ENCODE assay signal across 8 cellular contexts in genomic region chr6:125995972-125996580, GRCh38. TPM values are rescaled to one million over a fixed set of nuclear protein-coding genes. Genes with fewer than 3 reads are reported as not detected.
DNase-seq lines count a peak whose midpoint lies in the region; ATAC-seq and TF ChIP-seq lines count a peak whose summit lies in the region.

No MANE protein-coding gene starts in this region.

- H3K27me3 ChIP-seq in GM23248 (replicated peaks; ENCODE audit: insufficient read depth) (no peaks in the 10 kb centered on the region), Karpas-422 (ENCODE audit: low read length) (no peaks in the 10 kb centered on the region), tibial nerve (no peaks in the 10 kb centered on the region)

- intact Hi-C loops in activated T-helper 1 cell treated with anti-CD3 and anti-CD28 coated beads, Interleukin-12 subunit alpha, Interleukin-12 subunit beta, Interleukin-2, Interleukin-4 antibody, amounts not matched to agents 30 ng/mL and 10 ng/mL and 1 ng/mL, durations not matched to agents 14 hours and 24 hours and 36 hours (cut with micrococcal nuclease): loop anchor here (1.0 to 10.0 kb wide), 4 partner anchors 175 to 1195 kb away; no protein-coding TSS in a partner anchor

- H3K4me3 Mint-ChIP-seq in activated T-helper 1 cell treated with anti-CD3 and anti-CD28 coated beads, Interleukin-12 subunit alpha, Interleukin-12 subunit beta, Interleukin-2, Interleukin-4 antibody, amounts not matched to agents 30 ng/mL and 10 ng/mL and 1 ng/mL, durations not matched to agents 14 hours and 24 hours and 36 hours: peak overlapping the region; percentile 45

- no peak overlapping the region for H3K27ac Mint-ChIP-seq in activated T-helper 1 cell treated with anti-CD3 and anti-CD28 coated beads, Interleukin-12 subunit alpha, Interleukin-12 subunit beta, Interleukin-2, Interleukin-4 antibody, amounts not matched to agents 30 ng/mL and 10 ng/mL and 1 ng/mL, durations not matched to agents 14 hours and 24 hours and 36 hours

- no peak overlapping the region for H3K27ac ChIP-seq in GM23248
- no peak overlapping the region for H3K27ac ChIP-seq in Karpas-422 (ENCODE audit: low read length)
- no peak overlapping the region for H3K27ac ChIP-seq in tibial nerve

- H3K36me3 Mint-ChIP-seq in activated T-helper 1 cell treated with anti-CD3 and anti-CD28 coated beads, Interleukin-12 subunit alpha, Interleukin-12 subunit beta, Interleukin-2, Interleukin-4 antibody, amounts not matched to agents 30 ng/mL and 10 ng/mL and 1 ng/mL, durations not matched to agents 14 hours and 24 hours and 36 hours (ENCODE audit: low read depth): peaks cover 27% of the 10 kb centered on the region

- DNase-seq in G401 (ENCODE audit: low spot score) (peak; percentile 88), GM23248 (peak; percentile 75), Karpas-422 (peak; percentile 92), RKO (ENCODE audit: low spot score) (peak; percentile 76), fibroblast of the aortic adventitia (ENCODE audit: low read depth) (peak; percentile 75), omental fat pad (ENCODE audit: low spot score) (no peak), tibial nerve (ENCODE audit: low spot score in 2 of 2) (no peak)
- DNase-seq in activated T-helper 1 cell treated with anti-CD3 and anti-CD28 coated beads, Interleukin-12 subunit alpha, Interleukin-12 subunit beta, Interleukin-2, Interleukin-4 antibody, amounts not matched to agents 30 ng/mL and 10 ng/mL and 1 ng/mL, durations not matched to agents 14 hours and 24 hours and 36 hours (ENCODE audit: low spot score): peak; percentile 60

- H3K4me1 ChIP-seq in GM23248 (ENCODE audit: insufficient read depth) (no peaks in the 10 kb centered on the region), Karpas-422 (ENCODE audit: low read length) (peaks cover 41% of the 10 kb centered on the region), tibial nerve (peaks cover 0 to 9% (median 2%) of the 10 kb centered on the region in 4 donors)

- ATAC-seq in omental fat pad (ENCODE audit: low FRiP score): peak; percentile 94

- H3K9ac ChIP-seq in GM23248 (no peak overlapping the region), Karpas-422 (ENCODE audit: low read length) (no peak overlapping the region)

- no peak for TF ChIP-seq EP300 in tibial nerve (IDR thresholded peaks at IDR 0.05)

- H3K36me3 ChIP-seq in GM23248 (ENCODE audit: low read depth) (peaks cover 21% of the 10 kb centered on the region), Karpas-422 (ENCODE audit: insufficient read depth, low read length) (peaks cover 48% of the 10 kb centered on the region), tibial nerve (peaks cover 0 to 14% (median 0%) of the 10 kb centered on the region in 3 donors)

- no peaks in the 10 kb centered on the region for H3K9me3 Mint-ChIP-seq in activated T-helper 1 cell treated with anti-CD3 and anti-CD28 coated beads, Interleukin-12 subunit alpha, Interleukin-12 subunit beta, Interleukin-2, Interleukin-4 antibody, amounts not matched to agents 30 ng/mL and 10 ng/mL and 1 ng/mL, durations not matched to agents 14 hours and 24 hours and 36 hours

- H3K9me3 ChIP-seq in GM23248 (ENCODE audit: low read depth): no peaks in the 10 kb centered on the region
- no peaks in the 10 kb centered on the region for H3K9me3 ChIP-seq in Karpas-422 (ENCODE audit: low read length)
- no peaks in the 10 kb centered on the region for H3K9me3 ChIP-seq in tibial nerve

- H3K4me3 ChIP-seq in GM23248 (peak overlapping the region; percentile 44), Karpas-422 (ENCODE audit: low read length) (peak overlapping the region; percentile 31; the same call in 1 of the 2 replicates), fibroblast of the aortic adventitia (ENCODE audit: low read depth, low read length) (no peak overlapping the region), tibial nerve (no peak overlapping the region)

- peaks cover 18% of the 10 kb centered on the region for H3K4me1 Mint-ChIP-seq in activated T-helper 1 cell treated with anti-CD3 and anti-CD28 coated beads, Interleukin-12 subunit alpha, Interleukin-12 subunit beta, Interleukin-2, Interleukin-4 antibody, amounts not matched to agents 30 ng/mL and 10 ng/mL and 1 ng/mL, durations not matched to agents 14 hours and 24 hours and 36 hours (ENCODE audit: low read depth)

- peaks cover 29% of the 10 kb centered on the region for H3K79me2 ChIP-seq in GM23248 (ENCODE audit: insufficient read depth)
- H3K79me2 ChIP-seq in Karpas-422 (ENCODE audit: low read length): peaks cover 93% of the 10 kb centered on the region

- in situ Hi-C loops in G401 (cut with HindIII; ENCODE audit: low sequenced_read_pairs): no loop called here
- in situ Hi-C loops in GM23248 (cut with MboI): no loop called here

- TF ChIP-seq CTCF in fibroblast of the aortic adventitia (IDR thresholded peaks at IDR 0.05; ENCODE audit: insufficient read depth, low read length) (peak; percentile 99), omental fat pad (IDR thresholded peaks at IDR 0.05) (peak in 1 of 3 donors; percentile 91), tibial nerve (IDR thresholded peaks at IDR 0.05) (peak; percentile 70 to 96 (median 92))

- 2 to 3% methylated on average over 8 of the region's 8 CpGs for WGBS in GM23248 (ENCODE audit: low coverage in 1 of 2, low lambda C conversion rate in 2 of 2, missing lambda C conversion rate in 2 of 2), 2 experiments
- 10 to 12% methylated on average over 8 of the region's 8 CpGs for WGBS in tibial nerve, 2 donors

- TF ChIP-seq POLR2A in tibial nerve (IDR thresholded peaks at IDR 0.05): no peak

- H3K9me2 ChIP-seq in GM23248 (ENCODE audit: insufficient read depth) (no peaks in the 10 kb centered on the region), Karpas-422 (replicated peaks; ENCODE audit: insufficient read depth, low read length) (no peaks in the 10 kb centered on the region)

- no peaks in the 10 kb centered on the region for H3K27me3 Mint-ChIP-seq in activated T-helper 1 cell treated with anti-CD3 and anti-CD28 coated beads, Interleukin-12 subunit alpha, Interleukin-12 subunit beta, Interleukin-2, Interleukin-4 antibody, amounts not matched to agents 30 ng/mL and 10 ng/mL and 1 ng/mL, durations not matched to agents 14 hours and 24 hours and 36 hours (ENCODE audit: insufficient read depth)

- H2AFZ ChIP-seq in GM23248 (no peak overlapping the region), Karpas-422 (ENCODE audit: low read length) (no peak overlapping the region)

- H4K20me1 ChIP-seq in GM23248 (ENCODE audit: insufficient read depth) (no peaks in the 10 kb centered on the region), Karpas-422 (ENCODE audit: insufficient read depth, low read depth, low read length) (peaks cover 6% of the 10 kb centered on the region; the same call in 1 of the 2 replicates)

- H3K4me2 ChIP-seq in GM23248 (ENCODE audit: unreplicated experiment) (peak overlapping the region; percentile 52), Karpas-422 (ENCODE audit: low read depth, low read length, poor library complexity, severe bottlenecking) (peak overlapping the region; percentile 45)

- no peaks in the 10 kb centered on the region for H3F3A ChIP-seq in GM23248 (ENCODE audit: insufficient read depth)

RNA-seq across cellular contexts. Expression of gene TRMT11, which starts 9.7 kb away (rescaled TPM):
- 20.4 and 22.2 TPM in 2 replicates for total RNA-seq in G401 (2014; rRNA removed; shearing (Covaris generic))
- 19.1 and 24.2 TPM in 2 replicates for total RNA-seq in GM23248 (2014; rRNA removed; shearing (Covaris generic))
- polyA plus RNA-seq in GM23248 (2016; fragmentation: Nextera tagmentation; extraction: Ambion mirVana): 16.0 and 21.0 TPM in 2 replicates
- total RNA-seq in Karpas-422 (2014; rRNA removed; shearing (Covaris generic); ENCODE audit: low replicate concordance): 70.6 and 140 TPM in 2 replicates
- total RNA-seq in activated T-helper 1 cell treated with anti-CD3 and anti-CD28 coated beads, Interleukin-12 subunit alpha, Interleukin-12 subunit beta, Interleukin-2, Interleukin-4 antibody, amounts not matched to agents 30 ng/mL and 10 ng/mL and 1 ng/mL, durations not matched to agents 14 hours and 24 hours and 36 hours: 27.9 and 29.1 TPM in 2 replicates
- total RNA-seq in fibroblast of the aortic adventitia (ENCODE audit: low replicate concordance): 30.5 and 54.0 TPM in 2 replicates
- total RNA-seq in omental fat pad: 10 to 100 TPM; 18.0 to 31.7 (median 23.2) TPM
- total RNA-seq in tibial nerve: 10 to 100 TPM; 29.7 to 40.8 (median 33.7) TPM

RNA-seq across cellular contexts. Expression of gene HINT3, which starts 39.5 kb away (rescaled TPM):
- 9.0 and 9.8 TPM in 2 replicates for total RNA-seq in G401 (2014; rRNA removed; shearing (Covaris generic))
- 20.5 and 21.8 TPM in 2 replicates for total RNA-seq in GM23248 (2014; rRNA removed; shearing (Covaris generic))
- polyA plus RNA-seq in GM23248 (2016; fragmentation: Nextera tagmentation; extraction: Ambion mirVana): 7.0 TPM in 2 replicates
- total RNA-seq in Karpas-422 (2014; rRNA removed; shearing (Covaris generic); ENCODE audit: low replicate concordance): 16.5 and 22.0 TPM in 2 replicates
- total RNA-seq in activated T-helper 1 cell treated with anti-CD3 and anti-CD28 coated beads, Interleukin-12 subunit alpha, Interleukin-12 subunit beta, Interleukin-2, Interleukin-4 antibody, amounts not matched to agents 30 ng/mL and 10 ng/mL and 1 ng/mL, durations not matched to agents 14 hours and 24 hours and 36 hours: 9.4 and 9.6 TPM in 2 replicates
- total RNA-seq in fibroblast of the aortic adventitia (ENCODE audit: low replicate concordance) (23.5 and 30.6 TPM in 2 replicates), omental fat pad (10 to 100 TPM; 10.6 to 23.6 (median 20.2) TPM), tibial nerve (10 to 100 TPM; 19.8 to 27.8 (median 21.2) TPM)

Comparison
In these comparisons a context has a peak if more than half of its experiments do, and no peak if none do; other contexts are left out.
1. DNase-seq: peak in G401 (single experiment), GM23248 (single experiment), Karpas-422 (single experiment), RKO (single experiment), activated T-helper 1 cell treated with anti-CD3 and anti-CD28 coated beads, Interleukin-12 subunit alpha, Interleukin-12 subunit beta, Interleukin-2, Interleukin-4 antibody, amounts not matched to agents 30 ng/mL and 10 ng/mL and 1 ng/mL, durations not matched to agents 14 hours and 24 hours and 36 hours (single experiment) and fibroblast of the aortic adventitia (single experiment); none in omental fat pad (single experiment) and tibial nerve (0 of 2).
2. H3K4me3 ChIP-seq: peak in GM23248 (single experiment) and Karpas-422 (single experiment); none in fibroblast of the aortic adventitia (single experiment) and tibial nerve (0 of 4).